1 cellular context compared by ENCODE assay signal in the genomic region with DNA sequence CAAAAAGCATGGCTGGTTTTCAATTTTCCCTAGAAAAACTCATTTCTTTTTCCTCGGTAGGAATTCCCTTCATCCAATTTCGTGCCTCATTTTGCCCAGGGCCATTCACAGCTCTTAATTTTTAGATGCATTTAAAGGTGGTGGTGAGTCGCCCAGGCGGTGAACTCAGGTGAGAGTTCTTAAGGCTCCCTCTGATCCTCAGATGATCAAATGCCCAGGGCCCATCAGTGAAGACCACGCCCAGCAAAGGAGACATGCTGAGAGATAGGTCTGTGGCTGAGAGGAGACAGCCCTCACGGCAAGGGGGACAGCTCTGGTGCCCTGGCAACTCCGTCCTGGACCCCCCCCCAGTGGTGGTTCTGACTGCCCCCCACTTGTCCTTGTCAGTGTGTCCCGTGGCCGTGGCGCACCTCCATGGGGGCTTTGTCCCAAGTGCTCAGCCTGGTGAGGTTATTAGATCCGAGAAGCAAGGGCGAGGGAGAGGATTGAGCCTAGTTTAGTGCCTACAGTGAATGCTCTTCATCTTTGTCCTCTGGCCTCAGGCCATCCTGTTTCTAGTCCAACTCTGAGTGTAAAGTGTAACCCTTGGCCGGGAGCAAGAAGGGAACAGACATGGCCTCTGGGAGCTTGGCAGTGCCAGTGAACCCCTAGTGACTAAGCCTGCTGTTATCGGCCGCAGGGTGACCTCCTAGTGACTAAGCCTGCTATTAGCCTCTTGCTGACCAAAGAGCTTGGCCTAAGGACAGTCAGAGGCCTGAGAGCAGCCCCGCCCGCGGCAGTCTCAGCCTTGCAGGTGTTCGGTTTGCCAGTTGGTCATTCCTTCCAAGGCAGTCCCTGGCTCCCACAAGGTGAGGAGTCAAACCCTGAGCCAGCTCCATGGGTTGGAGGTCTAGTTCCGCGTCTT.
TF ChIP-seq lines count a peak whose summit lies in the region.

No MANE protein-coding gene starts in this region.

TF ChIP-seq in HCT116, 20 proteins besides CTCF, POLR2A, EP300 and RAD21 (continued from another document):
- peak; percentile 89 for TF ChIP-seq JUND (IDR thresholded peaks at IDR 0.05)
- no peak for TF ChIP-seq YY1 (IDR thresholded peaks at IDR 0.05; ENCODE audit: extremely low read depth, insufficient replicate concordance, low read depth, low read length)
- no peak for TF ChIP-seq ELF1 (IDR thresholded peaks at IDR 0.05; ENCODE audit: borderline replicate concordance, low read depth)
- TF ChIP-seq SP1 (IDR thresholded peaks at IDR 0.05; ENCODE audit: low read depth): peak; percentile 83
- peak; percentile 38; the same call in 1 of the 2 replicates for TF ChIP-seq SIN3A (IDR thresholded peaks at IDR 0.05; ENCODE audit: low read depth)
- peak; percentile 74; the same call in 1 of the 2 replicates for TF ChIP-seq CBX3 (IDR thresholded peaks at IDR 0.05; ENCODE audit: low read depth)
- TF ChIP-seq POLR2AphosphoS5 (IDR thresholded peaks at IDR 0.05; ENCODE audit: low read depth, low read length): peak; percentile 50
